1 cellular context compared by ENCODE assay signal in genomic region chr9:76887003-76887821, GRCh38.
TF ChIP-seq lines count a peak whose summit lies in the region.

No MANE protein-coding gene starts in this region.

TF ChIP-seq in GM12878, 131 proteins besides CTCF, POLR2A, EP300 and RAD21:
- no peak for TF ChIP-seq MEF2B (IDR thresholded peaks at IDR 0.05; ENCODE audit: partially characterized antibody, poor library complexity, severe bottlenecking)
- peak; percentile 48 for TF ChIP-seq ATF7 (IDR thresholded peaks at IDR 0.05; ENCODE audit: low read depth)
- 0 out of 2 replicates have a peak, but pooled peaks have one; percentile 20 for TF ChIP-seq FOXK2 (IDR thresholded peaks at IDR 0.05)
- peak; percentile 55; the same call in 1 of the 2 replicates for TF ChIP-seq SPI1 (IDR thresholded peaks at IDR 0.05; ENCODE audit: borderline replicate concordance, insufficient read depth, low read depth, low read length)
